ENCODE assay signal across 23 cellular contexts in the genomic region with DNA sequence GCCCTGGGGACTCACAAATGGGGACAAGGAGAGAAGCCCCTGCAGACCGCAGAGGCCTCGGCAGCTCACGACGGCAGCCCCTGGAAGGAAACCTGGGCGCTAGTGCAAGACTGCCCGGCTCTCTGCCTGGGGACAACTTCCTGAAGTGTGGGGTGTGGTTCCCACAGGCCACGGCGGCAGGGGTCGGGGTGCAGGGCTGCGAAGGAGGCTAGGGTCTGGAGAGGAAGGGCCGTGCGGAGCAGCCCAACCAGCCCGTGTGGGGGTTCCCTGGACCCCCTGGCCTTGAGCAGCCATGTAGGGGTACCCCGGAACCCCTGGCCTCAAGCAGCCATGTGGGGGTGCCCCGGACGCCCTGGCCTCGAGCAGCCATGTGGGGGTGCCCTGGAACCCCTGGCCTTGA. TPM values are rescaled to one million over a fixed set of nuclear protein-coding genes. Genes with fewer than 3 reads are reported as not detected.
"Had no signal": no experiment of that assay in that cellular context is flagged by ENCODE, and none has a peak within 500 bp of the region (broad histone marks: within the 10 kb centered on the region; RNA-seq: fewer than 3 reads in every experiment).

No MANE protein-coding gene starts in this region.

- H3K27me3 Mint-ChIP-seq: naive thymus-derived CD4-positive, alpha-beta T cell had no signal

- H3K4me1 ChIP-seq: left lung, neural progenitor cell, prostate gland, right atrium auricular region, stomach, thyroid gland, vagina had no signal

- H3K9ac ChIP-seq: neural progenitor cell had no signal

- H3K4me3 Mint-ChIP-seq: naive thymus-derived CD4-positive, alpha-beta T cell; nephron; neural progenitor cell; stimulated activated effector memory CD8-positive, alpha-beta T cell treated with anti-CD3 and anti-CD28 coated beads, Interleukin-12 subunit alpha, Interleukin-12 subunit beta, amount 100 ng/mL, for 72 hours had no signal

- H3K4me2 ChIP-seq: neural progenitor cell, smooth muscle cell had no signal

- H3K36me3 Mint-ChIP-seq: naive thymus-derived CD4-positive, alpha-beta T cell; neural progenitor cell; stimulated activated effector memory CD8-positive, alpha-beta T cell treated with anti-CD3 and anti-CD28 coated beads, Interleukin-12 subunit alpha, Interleukin-12 subunit beta, amount 100 ng/mL, for 72 hours had no signal

- H3K4me3 ChIP-seq: dorsolateral prefrontal cortex, left lung, neural progenitor cell, prostate gland, right atrium auricular region, smooth muscle cell, stomach, thyroid gland, vagina had no signal

- ATAC-seq: left lung; naive thymus-derived CD4-positive, alpha-beta T cell; sciatic nerve; stimulated activated effector memory CD8-positive, alpha-beta T cell treated with anti-CD3 and anti-CD28 coated beads, Interleukin-12 subunit alpha, Interleukin-12 subunit beta, amount 100 ng/mL, for 72 hours had no signal

- H3K27me3 ChIP-seq: dorsolateral prefrontal cortex, neural progenitor cell, right atrium auricular region, thyroid gland, vagina had no signal

- H3K9me3 Mint-ChIP-seq: naive thymus-derived CD4-positive, alpha-beta T cell; nephron; neural progenitor cell; stimulated activated effector memory CD8-positive, alpha-beta T cell treated with anti-CD3 and anti-CD28 coated beads, Interleukin-12 subunit alpha, Interleukin-12 subunit beta, amount 100 ng/mL, for 72 hours had no signal

- H3K27ac ChIP-seq: dorsolateral prefrontal cortex, left lung, neural progenitor cell, prostate gland, right atrium auricular region, stomach, thyroid gland, vagina had no signal

- H3K36me3 ChIP-seq: left lung, neural progenitor cell, prostate gland, right atrium auricular region, stomach, thyroid gland, vagina had no signal

- DNase-seq: dorsolateral prefrontal cortex; effector CD4-positive, alpha-beta T cell; hypothalamus; mesenchymal stem cell; midbrain; naive thymus-derived CD4-positive, alpha-beta T cell; nucleus accumbens; stimulated activated CD4-positive, alpha-beta T cell treated with anti-CD3 and anti-CD28 coated beads, Interleukin-2, amount 100 ng/mL, for 24 hours; stimulated activated CD4-positive, alpha-beta T cell treated with anti-CD3 and anti-CD28 coated beads, Interleukin-4, amount 100 ng/mL, for 24 hours; stimulated activated naive CD4-positive, alpha-beta T cell treated with Interleukin-2 at 50 U/mL for 16 hours; stomach; thyroid gland; trophoblast cell had no signal

- H3K4me1 Mint-ChIP-seq: neural progenitor cell; stimulated activated effector memory CD8-positive, alpha-beta T cell treated with anti-CD3 and anti-CD28 coated beads, Interleukin-12 subunit alpha, Interleukin-12 subunit beta, amount 100 ng/mL, for 72 hours had no signal

- H3K27ac Mint-ChIP-seq: naive thymus-derived CD4-positive, alpha-beta T cell; nephron; neural progenitor cell; stimulated activated effector memory CD8-positive, alpha-beta T cell treated with anti-CD3 and anti-CD28 coated beads, Interleukin-12 subunit alpha, Interleukin-12 subunit beta, amount 100 ng/mL, for 72 hours had no signal

RNA-seq across cellular contexts. Expression of a gene that starts 19.5 kb away (rescaled TPM):
- total RNA-seq: subcutaneous adipose tissue, vagina had no signal
- polyA plus RNA-seq: naive thymus-derived CD4-positive, alpha-beta T cell had no signal
